8 cellular contexts compared by ENCODE assay signal in the genomic region with DNA sequence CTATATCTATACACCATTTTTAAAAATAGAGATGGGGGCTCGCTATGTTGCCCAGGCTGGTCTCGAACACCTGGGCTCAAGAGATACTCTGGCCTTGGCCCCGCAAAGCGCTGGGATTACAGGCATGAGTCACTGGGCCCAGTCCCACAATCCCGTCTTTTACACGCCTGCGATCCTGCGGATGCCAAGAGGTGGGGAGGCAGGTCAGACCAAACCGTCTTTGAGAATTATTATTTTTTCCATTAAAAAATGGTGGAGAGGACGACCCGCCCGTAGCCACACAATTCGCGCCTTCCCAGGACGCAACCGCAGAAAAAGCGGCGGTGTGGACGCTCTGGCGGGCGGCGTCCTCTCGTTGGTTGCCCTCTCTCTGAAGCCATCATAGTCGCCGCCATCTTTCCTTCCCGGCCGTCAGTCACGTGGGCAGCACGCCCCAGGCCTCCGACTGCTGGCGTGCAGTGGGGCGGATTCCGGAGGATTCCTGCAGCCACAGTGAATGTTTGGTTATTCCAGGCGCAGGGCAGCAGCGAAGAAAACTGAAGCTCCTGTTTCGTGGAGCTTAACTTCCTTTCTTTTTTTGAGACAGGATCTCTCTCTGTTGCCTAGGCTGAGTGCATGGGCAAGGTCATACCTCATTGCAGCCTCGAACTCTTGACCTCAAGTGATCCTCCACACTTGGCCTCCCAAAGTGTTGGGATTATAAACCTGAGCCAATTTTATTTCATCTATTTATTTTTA. TPM values are rescaled to one million over a fixed set of nuclear protein-coding genes. Genes with fewer than 3 reads are reported as not detected.
A peak's percentile ranks its signal among the peaks of the same experiment; 100 is the strongest.
DNase-seq lines count a peak whose midpoint lies in the region; ATAC-seq and TF ChIP-seq lines count a peak whose summit lies in the region.

No MANE protein-coding gene starts in this region.

- TF ChIP-seq CTCF in colonic mucosa (IDR thresholded peaks at IDR 0.05) = no peak

- CTCF ChIA-PET in activated CD4-positive, alpha-beta T cell treated with anti-CD3 and anti-CD28 coated beads, Interleukin-2, amount 10 ng/mL, durations not matched to agents 7 days and 5 days (lab: Charles Lee) = interaction anchor here (1.1 kb wide), 1 partner anchor 15 kb away, joined by 3 read pairs; a partner anchor contains a TSS

- DNase-seq in D341Med (ENCODE audit: low spot score) (peak; percentile 94), H7 (peak; percentile 92), NCI-H2196 treated with DMSO at 0.1 percent for 48 hours (lab: John Stamatoyannopoulos, UW; ENCODE audit: unreplicated experiment) (peak; percentile 88), colonic mucosa (peak; percentile 91), left kidney (ENCODE audit: low read depth, low spot score) (peak; percentile 98)
- DNase-seq in activated CD4-positive, alpha-beta T cell treated with anti-CD3 and anti-CD28 coated beads, Interleukin-2, amount 10 ng/mL, durations not matched to agents 7 days and 5 days = peak; percentile 73
- DNase-seq in stimulated activated CD4-positive, alpha-beta T cell treated with anti-CD3 and anti-CD28 coated beads, Interleukin-1b, Interleukin-23, amount 100 ng/mL, for 1 hour (ENCODE audit: low read depth in 2 of 2) = peak; percentile 42 to 53

- H3K9me3 ChIP-seq in colonic mucosa = no peaks in the 10 kb centered on the region

- no peaks in the 10 kb centered on the region for H3K36me3 Mint-ChIP-seq in activated CD4-positive, alpha-beta T cell treated with anti-CD3 and anti-CD28 coated beads, Interleukin-2, amount 10 ng/mL, durations not matched to agents 7 days and 5 days (ENCODE audit: low read depth)

- peaks cover 25% of the 10 kb centered on the region for H3K4me1 Mint-ChIP-seq in activated CD4-positive, alpha-beta T cell treated with anti-CD3 and anti-CD28 coated beads, Interleukin-2, amount 10 ng/mL, durations not matched to agents 7 days and 5 days

- intact Hi-C loops in colonic mucosa (cut with DNase I) = no loop called here

- H3K36me3 ChIP-seq in H7 (replicated peaks; ENCODE audit: control insufficient read depth, insufficient read depth, low read length) (no peaks in the 10 kb centered on the region), colonic mucosa (no peaks in the 10 kb centered on the region)

- H3K4me3 ChIP-seq in H7 (ENCODE audit: insufficient read depth, low read depth, low read length) (peak overlapping the region; percentile 41), colonic mucosa (peak overlapping the region; percentile 37)

- H3K27ac ChIP-seq in colonic mucosa = peak overlapping the region; percentile 73

- H3K27me3 Mint-ChIP-seq in activated CD4-positive, alpha-beta T cell treated with anti-CD3 and anti-CD28 coated beads, Interleukin-2, amount 10 ng/mL, durations not matched to agents 7 days and 5 days = peaks cover 2% of the 10 kb centered on the region

- H3K4me3 Mint-ChIP-seq in activated CD4-positive, alpha-beta T cell treated with anti-CD3 and anti-CD28 coated beads, Interleukin-2, amount 10 ng/mL, durations not matched to agents 7 days and 5 days = peak overlapping the region; percentile 72

- ATAC-seq in GM18858 (IDR thresholded peaks at IDR 0.05; ENCODE audit: unreplicated experiment) = no peak

- H3K4me1 ChIP-seq in colonic mucosa = peaks cover 3% of the 10 kb centered on the region

- POLR2A ChIA-PET in activated CD4-positive, alpha-beta T cell treated with anti-CD3 and anti-CD28 coated beads, Interleukin-2, amount 10 ng/mL, durations not matched to agents 7 days and 5 days (lab: Charles Lee) = no interaction called here

- peak overlapping the region; percentile 71 to 81 for H3K9ac ChIP-seq in colonic mucosa (ENCODE audit: low read depth in 2 of 2, low read length in 2 of 2)

- H3K27ac Mint-ChIP-seq in activated CD4-positive, alpha-beta T cell treated with anti-CD3 and anti-CD28 coated beads, Interleukin-2, amount 10 ng/mL, durations not matched to agents 7 days and 5 days = peak overlapping the region; percentile 81

- H3K27me3 ChIP-seq in H7 (ENCODE audit: control insufficient read depth, insufficient read depth, low read length) = no peaks in the 10 kb centered on the region
- H3K27me3 ChIP-seq in colonic mucosa = no peaks in the 10 kb centered on the region

- no peaks in the 10 kb centered on the region for H3K9me3 Mint-ChIP-seq in activated CD4-positive, alpha-beta T cell treated with anti-CD3 and anti-CD28 coated beads, Interleukin-2, amount 10 ng/mL, durations not matched to agents 7 days and 5 days

RNA-seq across cellular contexts. Expression of a gene that starts 9.9 kb away (rescaled TPM):
- 141 and 143 TPM in 2 replicates for total RNA-seq in H7 (2014; rRNA removed; shearing (Covaris generic))
- total RNA-seq in activated CD4-positive, alpha-beta T cell treated with anti-CD3 and anti-CD28 coated beads, Interleukin-2, amount 10 ng/mL, durations not matched to agents 7 days and 5 days = 1 to 10 TPM; 1.6 to 2.1 TPM
- 10 to 100 TPM; 43.1 to 75.9 TPM for total RNA-seq in colonic mucosa

RNA-seq across cellular contexts. Expression of a gene that starts 15.2 kb away (rescaled TPM):
- 21.9 and 27.9 TPM in 2 replicates for total RNA-seq in H7 (2014; rRNA removed; shearing (Covaris generic))
- 10 to 100 TPM; 44.1 to 49.1 TPM for total RNA-seq in activated CD4-positive, alpha-beta T cell treated with anti-CD3 and anti-CD28 coated beads, Interleukin-2, amount 10 ng/mL, durations not matched to agents 7 days and 5 days
- total RNA-seq in colonic mucosa = 10 to 100 TPM; 24.1 to 35.9 TPM

RNA-seq across cellular contexts. Expression of a gene that starts 29.9 kb away (rescaled TPM):
- total RNA-seq in H7 (2014; rRNA removed; shearing (Covaris generic)) = 95.7 and 118 TPM in 2 replicates
- total RNA-seq in activated CD4-positive, alpha-beta T cell treated with anti-CD3 and anti-CD28 coated beads, Interleukin-2, amount 10 ng/mL, durations not matched to agents 7 days and 5 days = 10 to 100 TPM; 24.8 to 34.2 TPM
- total RNA-seq in colonic mucosa = 10 to 100 TPM; 34.8 to 40.2 TPM

RNA-seq across cellular contexts. Expression of a gene that starts 37.6 kb away (rescaled TPM):
- 82.8 and 101 TPM in 2 replicates for total RNA-seq in H7 (2014; rRNA removed; shearing (Covaris generic))
- total RNA-seq in activated CD4-positive, alpha-beta T cell treated with anti-CD3 and anti-CD28 coated beads, Interleukin-2, amount 10 ng/mL, durations not matched to agents 7 days and 5 days = 100 to 1,000 TPM; 262 to 280 TPM
- total RNA-seq in colonic mucosa = 100 to 1,000 TPM; 114 to 204 TPM

RNA-seq across cellular contexts. Expression of a gene that starts 52.2 kb away (rescaled TPM):
- 7.7 and 12.2 TPM in 2 replicates for total RNA-seq in H7 (2014; rRNA removed; shearing (Covaris generic))
- total RNA-seq in activated CD4-positive, alpha-beta T cell treated with anti-CD3 and anti-CD28 coated beads, Interleukin-2, amount 10 ng/mL, durations not matched to agents 7 days and 5 days = 1 to 10 TPM; 2.3 to 3.1 TPM
- 1 to 10 TPM; 2.1 to 4.4 TPM for total RNA-seq in colonic mucosa

Comparison
In these comparisons a context has a peak if more than half of its experiments do, and no peak if none do; other contexts are left out.
1. DNase-seq: peak in every context shown above with its lines; median percentile 98 in left kidney; 94 in D341Med; 92 in H7; 91 in colonic mucosa; 88 in NCI-H2196 treated with DMSO at 0.1 percent for 48 hours; 73 in activated CD4-positive, alpha-beta T cell treated with anti-CD3 and anti-CD28 coated beads, Interleukin-2, amount 10 ng/mL, durations not matched to agents 7 days and 5 days; 48 in stimulated activated CD4-positive, alpha-beta T cell treated with anti-CD3 and anti-CD28 coated beads, Interleukin-1b, Interleukin-23, amount 100 ng/mL, for 1 hour.
2. RNA of a gene that starts 9.9 kb away (total RNA-seq): 141 to 143 TPM in H7 and 43.1 to 75.9 TPM in colonic mucosa; 1.6 to 2.1 TPM in activated CD4-positive, alpha-beta T cell treated with anti-CD3 and anti-CD28 coated beads, Interleukin-2, amount 10 ng/mL, durations not matched to agents 7 days and 5 days; every median in the first group is over 10 times any median in the second.